ENCODE assay signal across 9 cellular contexts in the genomic region with DNA sequence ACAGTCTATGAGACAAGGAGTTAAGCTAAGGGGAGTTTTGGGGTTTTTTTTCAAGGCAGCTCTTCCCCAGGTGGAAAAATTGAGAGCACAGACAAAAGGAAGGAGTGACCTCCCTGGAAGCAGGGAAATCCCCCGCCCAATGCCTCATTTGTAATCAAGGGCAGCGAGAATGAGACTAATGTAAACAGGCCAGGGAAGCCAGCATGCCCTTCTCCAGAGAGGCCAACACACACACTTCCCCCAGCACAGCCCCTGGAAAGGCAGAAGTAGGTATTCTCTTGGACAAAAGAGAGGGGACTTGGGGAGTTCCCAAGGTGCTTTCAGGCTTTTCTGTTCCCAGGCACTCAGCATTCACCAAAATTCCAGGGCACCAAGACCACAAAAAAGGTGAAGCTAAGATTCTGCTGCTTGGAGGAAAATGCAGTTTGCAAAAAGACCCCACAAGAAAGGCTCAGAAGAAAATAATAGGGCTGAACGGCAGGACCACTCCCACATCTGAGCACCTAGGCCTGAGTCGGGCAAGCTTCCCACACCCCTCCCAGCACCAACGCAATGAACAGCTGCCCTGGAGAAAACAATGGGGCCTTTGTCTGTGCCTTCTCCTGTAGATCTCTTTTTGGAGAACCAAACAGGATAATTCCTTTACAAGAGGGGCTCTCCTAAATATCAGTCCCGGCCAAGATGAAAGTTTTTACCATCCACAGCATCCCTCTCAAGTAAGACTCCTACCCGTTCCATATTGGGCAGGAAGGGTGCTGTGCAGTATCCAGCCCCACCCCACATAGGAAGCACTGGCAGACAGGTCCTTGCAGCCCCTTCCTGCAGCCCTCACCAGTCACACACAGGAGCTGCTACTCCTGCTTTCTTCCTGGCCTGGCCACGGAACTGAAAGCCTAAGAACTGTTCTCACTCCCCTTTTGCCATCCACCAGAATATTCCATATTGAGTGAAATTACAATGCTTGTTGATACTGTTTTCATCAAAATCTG.
DNase-seq lines count a peak whose midpoint lies in the region; ATAC-seq and TF ChIP-seq lines count a peak whose summit lies in the region.
"Had no signal": no experiment of that assay in that cellular context is flagged by ENCODE, and none has a peak within 500 bp of the region (broad histone marks: within the 10 kb centered on the region; RNA-seq: fewer than 3 reads in every experiment).

No MANE protein-coding gene starts in this region.

- no peaks in the 10 kb centered on the region for H3K36me3 ChIP-seq in neural progenitor cell

- peaks cover 42% of the 10 kb centered on the region for H3K4me1 ChIP-seq in neural progenitor cell

- H2AFZ ChIP-seq in neural progenitor cell (replicated peaks): no peak overlapping the region

- peak overlapping the region; percentile 94 for H3K27ac ChIP-seq in neural progenitor cell

- no peak for TF ChIP-seq CTCF in neural progenitor cell (IDR thresholded peaks at IDR 0.05)

- peak overlapping the region; percentile 18 for H3K4me3 ChIP-seq in neural progenitor cell

- H3K4me1 Mint-ChIP-seq in neural progenitor cell: peaks cover 30% of the 10 kb centered on the region

- H3K27me3 ChIP-seq in neural progenitor cell: no peaks in the 10 kb centered on the region

- no peak overlapping the region for H3K9ac ChIP-seq in neural progenitor cell

- H3K9me3 Mint-ChIP-seq in neural progenitor cell: peaks cover 4% of the 10 kb centered on the region

- peaks cover 2% of the 10 kb centered on the region for H3K27me3 Mint-ChIP-seq in neural progenitor cell (ENCODE audit: insufficient read depth, low read depth)

- peak; percentile 65 for ATAC-seq in esophagus mucosa
- ATAC-seq in HG03439 (IDR thresholded peaks at IDR 0.05; ENCODE audit: unreplicated experiment): no peak
- ATAC-seq in GM21619 (IDR thresholded peaks at IDR 0.05; ENCODE audit: unreplicated experiment): no peak
- no peak for ATAC-seq in HG03378 (IDR thresholded peaks at IDR 0.05; ENCODE audit: unreplicated experiment)

- no peaks in the 10 kb centered on the region for H4K20me1 ChIP-seq in neural progenitor cell (ENCODE audit: low read depth)

- H3K4me3 Mint-ChIP-seq in neural progenitor cell: peak overlapping the region; percentile 4

- peak overlapping the region; percentile 65 for H3K4me2 ChIP-seq in neural progenitor cell

- peak; percentile 45 for DNase-seq in COLO668 (lab: John Stamatoyannopoulos, UW; ENCODE audit: unreplicated experiment)
- peak; percentile 30 for DNase-seq in LHCN-M2 (ENCODE audit: low read depth)
- DNase-seq in neural progenitor cell (ENCODE audit: low spot score): peak; percentile 85
- DNase-seq in NOMO-1 treated with DMSO at 0.1 percent for 48 hours (lab: John Stamatoyannopoulos, UW; ENCODE audit: unreplicated experiment): no peak
- DNase-seq: NCI-H2081 treated with DMSO at 0.1 percent for 48 hours had no signal

- no peaks in the 10 kb centered on the region for H3K9me3 ChIP-seq in neural progenitor cell (ENCODE audit: low read depth)

- peaks cover 55% of the 10 kb centered on the region for H3F3A ChIP-seq in neural progenitor cell (ENCODE audit: low read depth)

- H3K36me3 Mint-ChIP-seq in neural progenitor cell: peaks cover 15% of the 10 kb centered on the region

- peak overlapping the region; percentile 31 for H3K27ac Mint-ChIP-seq in neural progenitor cell

- peaks cover 45% of the 10 kb centered on the region for H3K79me2 ChIP-seq in neural progenitor cell (ENCODE audit: low read depth)
